In the genomic region with DNA sequence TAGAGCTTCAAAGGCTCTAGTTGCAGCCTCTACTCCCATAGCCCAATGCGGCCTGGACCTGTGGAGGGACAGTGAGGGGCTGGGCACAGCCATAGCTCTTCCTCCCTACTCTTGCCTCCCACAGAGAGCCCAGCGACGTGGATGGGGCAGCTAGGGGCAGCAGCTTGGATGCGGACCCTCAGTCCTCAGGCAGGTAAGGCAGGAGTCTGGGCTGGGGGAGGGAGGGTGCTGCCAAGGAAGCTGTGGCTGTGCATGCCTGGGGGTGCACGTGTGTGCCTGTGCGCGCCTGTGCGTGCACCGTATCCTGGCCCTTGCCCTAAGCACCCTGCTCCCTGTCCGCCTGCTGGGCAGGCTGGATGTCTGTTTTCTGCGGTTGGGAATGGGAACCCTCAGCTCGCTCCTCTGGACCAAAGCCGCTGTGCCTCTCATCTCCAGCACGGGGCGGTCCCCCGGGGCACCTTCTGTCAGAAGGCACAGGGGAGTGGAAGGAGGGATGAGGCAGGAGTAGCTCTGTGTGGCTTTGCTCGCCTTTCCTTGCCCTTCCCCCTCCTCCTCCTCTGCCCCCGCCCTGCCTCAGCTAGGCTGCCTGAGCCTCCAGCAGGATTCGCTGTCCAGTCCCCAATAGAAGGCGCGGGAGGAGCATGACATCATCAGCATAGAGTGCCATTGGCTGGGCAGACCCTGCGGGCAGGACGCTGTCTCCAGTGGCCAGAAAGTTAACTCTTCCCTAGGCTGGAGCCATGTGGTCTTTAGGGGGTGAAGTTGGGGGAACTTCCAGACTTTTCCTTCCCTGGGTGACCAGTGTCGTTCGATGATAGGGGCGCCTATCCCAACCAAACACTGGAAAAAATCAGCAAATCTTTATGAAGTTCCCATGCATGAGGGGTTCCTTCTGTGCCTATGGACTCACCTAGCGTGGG, we compare ENCODE assay signal across 8 cellular contexts. TPM values are rescaled to one million over a fixed set of nuclear protein-coding genes. Genes with fewer than 3 reads are reported as not detected.
DNase-seq lines count a peak whose midpoint lies in the region; ATAC-seq, FAIRE-seq and TF ChIP-seq lines count a peak whose summit lies in the region.

No MANE protein-coding gene starts in this region.

- no peak overlapping the region for H3K27ac Mint-ChIP-seq in activated T-helper 1 cell treated with anti-CD3 and anti-CD28 coated beads, Interleukin-12 subunit alpha, Interleukin-12 subunit beta, Interleukin-2, Interleukin-4 antibody, amounts not matched to agents 30 ng/mL and 10 ng/mL and 1 ng/mL, durations not matched to agents 14 hours and 24 hours and 36 hours
- H3K27ac Mint-ChIP-seq in naive thymus-derived CD4-positive, alpha-beta T cell: no peak overlapping the region

- H3K36me3 ChIP-seq in naive thymus-derived CD4-positive, alpha-beta T cell (ENCODE audit: control insufficient read depth in 2 of 3, insufficient read depth in 3 of 3, low read length in 3 of 3): no peaks in the 10 kb centered on the region

- DNase-seq in AG10803 (ENCODE audit: low read depth) (peak; percentile 89), GM19239 (ENCODE audit: insufficient read length, low spot score) (peak; percentile 85), NCI-H2171 (lab: John Stamatoyannopoulos, UW) (peak; percentile 97), foreskin melanocyte (peak; percentile 94)
- peak; percentile 29 for DNase-seq in activated T-helper 1 cell treated with anti-CD3 and anti-CD28 coated beads, Interleukin-12 subunit alpha, Interleukin-12 subunit beta, Interleukin-2, Interleukin-4 antibody, amounts not matched to agents 30 ng/mL and 10 ng/mL and 1 ng/mL, durations not matched to agents 14 hours and 24 hours and 36 hours (ENCODE audit: low spot score)
- DNase-seq in naive thymus-derived CD4-positive, alpha-beta T cell: peak in 1 of 9 donors; percentile 33

- no peaks in the 10 kb centered on the region for H3K9me3 Mint-ChIP-seq in activated T-helper 1 cell treated with anti-CD3 and anti-CD28 coated beads, Interleukin-12 subunit alpha, Interleukin-12 subunit beta, Interleukin-2, Interleukin-4 antibody, amounts not matched to agents 30 ng/mL and 10 ng/mL and 1 ng/mL, durations not matched to agents 14 hours and 24 hours and 36 hours
- H3K9me3 Mint-ChIP-seq in naive thymus-derived CD4-positive, alpha-beta T cell: no peaks in the 10 kb centered on the region

- H3K4me1 ChIP-seq in naive thymus-derived CD4-positive, alpha-beta T cell (ENCODE audit: control insufficient read depth in 2 of 2, insufficient read depth in 2 of 2, low read length in 2 of 2): no peaks in the 10 kb centered on the region

- FAIRE-seq in GM19239 (lab: Jason Lieb, UNC): no peak

- H3K4me3 Mint-ChIP-seq in activated T-helper 1 cell treated with anti-CD3 and anti-CD28 coated beads, Interleukin-12 subunit alpha, Interleukin-12 subunit beta, Interleukin-2, Interleukin-4 antibody, amounts not matched to agents 30 ng/mL and 10 ng/mL and 1 ng/mL, durations not matched to agents 14 hours and 24 hours and 36 hours: no peak overlapping the region
- H3K4me3 Mint-ChIP-seq in naive thymus-derived CD4-positive, alpha-beta T cell: peak overlapping the region in 2 of 10 donors; percentile 17 to 45

- H3K36me3 Mint-ChIP-seq in activated T-helper 1 cell treated with anti-CD3 and anti-CD28 coated beads, Interleukin-12 subunit alpha, Interleukin-12 subunit beta, Interleukin-2, Interleukin-4 antibody, amounts not matched to agents 30 ng/mL and 10 ng/mL and 1 ng/mL, durations not matched to agents 14 hours and 24 hours and 36 hours (ENCODE audit: low read depth): peaks cover 3% of the 10 kb centered on the region
- peaks cover 0 to 3% (median 0%) of the 10 kb centered on the region in 5 donors for H3K36me3 Mint-ChIP-seq in naive thymus-derived CD4-positive, alpha-beta T cell

- H3K27me3 ChIP-seq in naive thymus-derived CD4-positive, alpha-beta T cell (ENCODE audit: control insufficient read depth in 2 of 2, insufficient read depth in 2 of 2, low read length in 2 of 2): peaks cover 0 to 5% of the 10 kb centered on the region in 2 donors

- TF ChIP-seq CTCF in AG10803 (conservative IDR thresholded peaks at IDR 0.05; ENCODE audit: low read length): peak; percentile 38

- no peaks in the 10 kb centered on the region for H3K9me3 ChIP-seq in naive thymus-derived CD4-positive, alpha-beta T cell (ENCODE audit: control insufficient read depth in 2 of 3, low read length in 3 of 3)

- peak; percentile 85 for ATAC-seq in naive thymus-derived CD4-positive, alpha-beta T cell
- ATAC-seq in HG03039 (IDR thresholded peaks at IDR 0.05; ENCODE audit: unreplicated experiment) (no peak), GM18505 (IDR thresholded peaks at IDR 0.05; ENCODE audit: unreplicated experiment) (no peak)

- POLR2A ChIA-PET in naive thymus-derived CD4-positive, alpha-beta T cell (lab: Charles Lee): interaction anchor here (0.6 to 1.4 kb wide), 5 partner anchors 13 to 91 kb away, joined by 3 to 8 read pairs (median 4); partner anchors contain the start of gene RHBDF2

- no peak overlapping the region for H3K27ac ChIP-seq in naive thymus-derived CD4-positive, alpha-beta T cell (ENCODE audit: low read depth, low read length)

- intact Hi-C loops in activated T-helper 1 cell treated with anti-CD3 and anti-CD28 coated beads, Interleukin-12 subunit alpha, Interleukin-12 subunit beta, Interleukin-2, Interleukin-4 antibody, amounts not matched to agents 30 ng/mL and 10 ng/mL and 1 ng/mL, durations not matched to agents 14 hours and 24 hours and 36 hours (cut with micrococcal nuclease): no loop called here
- intact Hi-C loops in naive thymus-derived CD4-positive, alpha-beta T cell (cut with micrococcal nuclease): no loop called here

- H3K27me3 Mint-ChIP-seq in activated T-helper 1 cell treated with anti-CD3 and anti-CD28 coated beads, Interleukin-12 subunit alpha, Interleukin-12 subunit beta, Interleukin-2, Interleukin-4 antibody, amounts not matched to agents 30 ng/mL and 10 ng/mL and 1 ng/mL, durations not matched to agents 14 hours and 24 hours and 36 hours (ENCODE audit: insufficient read depth): peaks cover 40% of the 10 kb centered on the region
- H3K27me3 Mint-ChIP-seq in naive thymus-derived CD4-positive, alpha-beta T cell: peaks cover 22 to 67% (median 31%) of the 10 kb centered on the region in 5 donors

- peak overlapping the region; percentile 55 for H3K4me3 ChIP-seq in AG10803 (ENCODE audit: low read length)
- H3K4me3 ChIP-seq in naive thymus-derived CD4-positive, alpha-beta T cell (ENCODE audit: low read length): no peak overlapping the region

- no peaks in the 10 kb centered on the region for H3K4me1 Mint-ChIP-seq in activated T-helper 1 cell treated with anti-CD3 and anti-CD28 coated beads, Interleukin-12 subunit alpha, Interleukin-12 subunit beta, Interleukin-2, Interleukin-4 antibody, amounts not matched to agents 30 ng/mL and 10 ng/mL and 1 ng/mL, durations not matched to agents 14 hours and 24 hours and 36 hours (ENCODE audit: low read depth)
- peaks cover 0 to 12% (median 10%) of the 10 kb centered on the region in 7 donors for H3K4me1 Mint-ChIP-seq in naive thymus-derived CD4-positive, alpha-beta T cell

- CTCF ChIA-PET in naive thymus-derived CD4-positive, alpha-beta T cell (lab: Charles Lee): interaction anchor here (1.7 kb wide), 1 partner anchor 18 kb away, joined by 7 read pairs; no protein-coding TSS in a partner anchor

- TF ChIP-seq POLR2A in GM18505 (IDR thresholded peaks at IDR 0.05; ENCODE audit: borderline replicate concordance, extremely low read depth, insufficient read depth, insufficient read length): no peak

RNA-seq across cellular contexts. Expression of gene PRCD, which starts 0.8 kb away (rescaled TPM):
- total RNA-seq in activated T-helper 1 cell treated with anti-CD3 and anti-CD28 coated beads, Interleukin-12 subunit alpha, Interleukin-12 subunit beta, Interleukin-2, Interleukin-4 antibody, amounts not matched to agents 30 ng/mL and 10 ng/mL and 1 ng/mL, durations not matched to agents 14 hours and 24 hours and 36 hours: not detected in 2 replicates
- not detected for total RNA-seq in naive thymus-derived CD4-positive, alpha-beta T cell
- 1 to 10 TPM in 1 of 2 donors, not detected in 1; 1.3 TPM for polyA plus RNA-seq in naive thymus-derived CD4-positive, alpha-beta T cell

RNA-seq across cellular contexts. Expression of gene CYGB, which starts 3.1 kb away (rescaled TPM):
- total RNA-seq in activated T-helper 1 cell treated with anti-CD3 and anti-CD28 coated beads, Interleukin-12 subunit alpha, Interleukin-12 subunit beta, Interleukin-2, Interleukin-4 antibody, amounts not matched to agents 30 ng/mL and 10 ng/mL and 1 ng/mL, durations not matched to agents 14 hours and 24 hours and 36 hours: not detected in 2 replicates
- not detected for total RNA-seq in naive thymus-derived CD4-positive, alpha-beta T cell
- polyA plus RNA-seq in naive thymus-derived CD4-positive, alpha-beta T cell: under 1 TPM; 0.33 to 0.35 TPM

RNA-seq across cellular contexts. Expression of gene RHBDF2, which starts 39.4 kb away (rescaled TPM):
- 53.2 and 53.7 TPM in 2 replicates for total RNA-seq in activated T-helper 1 cell treated with anti-CD3 and anti-CD28 coated beads, Interleukin-12 subunit alpha, Interleukin-12 subunit beta, Interleukin-2, Interleukin-4 antibody, amounts not matched to agents 30 ng/mL and 10 ng/mL and 1 ng/mL, durations not matched to agents 14 hours and 24 hours and 36 hours
- 100 to 1,000 TPM in 1 of 5 experiments, 10 to 100 TPM in 4; 31.1 to 119 (median 35.4) TPM for total RNA-seq in naive thymus-derived CD4-positive, alpha-beta T cell
- 1 to 10 TPM; 2.9 to 7.5 TPM for polyA plus RNA-seq in naive thymus-derived CD4-positive, alpha-beta T cell

RNA-seq across cellular contexts. Expression of gene ST6GALNAC2, which starts 45.0 kb away (rescaled TPM):
- total RNA-seq in activated T-helper 1 cell treated with anti-CD3 and anti-CD28 coated beads, Interleukin-12 subunit alpha, Interleukin-12 subunit beta, Interleukin-2, Interleukin-4 antibody, amounts not matched to agents 30 ng/mL and 10 ng/mL and 1 ng/mL, durations not matched to agents 14 hours and 24 hours and 36 hours: not detected in 2 replicates
- 1 to 10 TPM in 1 of 5 experiments, under 1 TPM in 2, not detected in 2; 0.48 to 7.5 (median 0.58) TPM for total RNA-seq in naive thymus-derived CD4-positive, alpha-beta T cell
- polyA plus RNA-seq in naive thymus-derived CD4-positive, alpha-beta T cell: not detected
